17 cellular contexts compared by ENCODE assay signal in the genomic region with DNA sequence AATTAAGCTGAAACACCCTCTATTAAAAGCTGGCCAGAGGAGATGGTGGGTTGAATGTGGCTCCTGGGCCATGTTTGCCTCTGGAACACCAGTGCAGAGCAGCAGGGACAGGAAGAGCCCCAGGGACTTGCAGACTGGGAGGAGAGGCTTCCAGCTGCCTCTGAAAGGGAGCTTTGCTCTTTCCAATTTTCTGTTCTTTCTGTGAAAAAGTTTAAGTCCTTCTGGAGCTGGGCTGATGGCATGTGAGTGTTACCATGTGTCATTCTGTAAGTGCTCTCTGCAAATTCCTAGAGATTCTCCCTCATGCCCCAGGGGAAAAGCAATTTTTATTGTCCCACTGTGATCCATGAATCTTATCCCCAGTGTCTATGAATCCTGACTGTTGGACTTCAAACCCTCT.
"Had no signal": no experiment of that assay in that cellular context is flagged by ENCODE, and none has a peak within 500 bp of the region (broad histone marks: within the 10 kb centered on the region; RNA-seq: fewer than 3 reads in every experiment).

No MANE protein-coding gene starts in this region.

- DNase-seq: activated CD4-positive, alpha-beta T cell treated with anti-CD3 and anti-CD28 coated beads for 1 hour; activated CD4-positive, alpha-beta T cell treated with anti-CD3 and anti-CD28 coated beads, Interleukin-2, amount 50 U/mL, for 4 hours; activated gamma-delta T cell treated with Interleukin-2 at 50 U/mL for 16 hours; activated T-cell treated with anti-CD3 and anti-CD28 coated beads for 4 hours; adrenal gland; cerebellar nuclear complex; effector CD4-positive, alpha-beta T cell; hypothalamus; left lung; nephron progenitor cell; stimulated activated CD4-positive, alpha-beta T cell treated with anti-CD3 and anti-CD28 coated beads, Interleukin-2, amount 100 ng/mL, for 24 hours; stimulated activated naive CD4-positive, alpha-beta T cell treated with Interleukin-2 at 50 U/mL for 16 hours; T-helper 17 cell; tibial artery; WERI-Rb-1 had no signal

- H3K36me3 ChIP-seq: adrenal gland, esophagus muscularis mucosa, left lung, tibial artery, WERI-Rb-1 had no signal

- H3K27ac ChIP-seq: adrenal gland, esophagus muscularis mucosa, left lung, tibial artery, WERI-Rb-1 had no signal

- H3K9me3 ChIP-seq: adrenal gland, esophagus muscularis mucosa, left lung, tibial artery had no signal

- ATAC-seq: activated naive CD4-positive, alpha-beta T cell treated with anti-CD3 and anti-CD28 coated beads, Interleukin-2, amount 50 U/mL, for 72 hours; left lung; T-helper 17 cell had no signal

- H3K27me3 ChIP-seq: adrenal gland had no signal

- H3K4me3 ChIP-seq: adrenal gland, esophagus muscularis mucosa, left lung, tibial artery had no signal
